ENCODE assay signal across 21 cellular contexts in genomic region chr2:241260911-241261310, GRCh38.
"Had no signal": no experiment of that assay in that cellular context is flagged by ENCODE, and none has a peak within 500 bp of the region (broad histone marks: within the 10 kb centered on the region; RNA-seq: fewer than 3 reads in every experiment).

No MANE protein-coding gene starts in this region.

- FAIRE-seq: RCC 7860 had no signal

- DNase-seq: IMR-90, Karpas-422, KG1, MM.1S, NCI-H1092 treated with DMSO at 0.1 percent for 48 hours, NCI-H1436, NCI-H187, NCI-H2029, NCI-H2081 treated with DMSO at 0.1 percent for 48 hours, NCI-H2171, NCI-H226, NCI-H446, NCI-H510A, NCI-H524 treated with DMSO at 0.1 percent for 48 hours, NCI-H69, NCI-H774, Right ventricle myocardium superior, RPMI8226, SIG-M5 had no signal

- H3K9me3 ChIP-seq: SJSA1 had no signal
